In genomic region chr9:120868676-120869359, GRCh38 we compare ENCODE assay signal across 8 cellular contexts. TPM values are rescaled to one million over a fixed set of nuclear protein-coding genes. Genes with fewer than 3 reads are reported as not detected.
DNase-seq lines count a peak whose midpoint lies in the region; ATAC-seq and TF ChIP-seq lines count a peak whose summit lies in the region.

No MANE protein-coding gene starts in this region.

- no peaks in the 10 kb centered on the region for H3K4me1 ChIP-seq in parathyroid adenoma
- peaks cover 0 to 17% (median 12%) of the 10 kb centered on the region in 4 donors for H3K4me1 ChIP-seq in tibial artery

- no peaks in the 10 kb centered on the region for H3K27me3 ChIP-seq in parathyroid adenoma (ENCODE audit: control insufficient read depth, insufficient read depth, low read length)
- no peaks in the 10 kb centered on the region for H3K27me3 ChIP-seq in tibial artery

- no peaks in the 10 kb centered on the region for H3K9me3 ChIP-seq in parathyroid adenoma (ENCODE audit: control insufficient read depth, low read length)
- H3K9me3 ChIP-seq in tibial artery = no peaks in the 10 kb centered on the region

- H3K4me1 Mint-ChIP-seq in activated naive CD8-positive, alpha-beta T cell treated with anti-CD3 and anti-CD28 coated beads for 36 hours = peaks cover 48% of the 10 kb centered on the region

- H3K27ac ChIP-seq in parathyroid adenoma (peak overlapping the region; percentile 75), tibial artery (peak overlapping the region; percentile 81 to 87)

- H3K36me3 ChIP-seq in parathyroid adenoma (ENCODE audit: control insufficient read depth, insufficient read depth, low read length) (no peaks in the 10 kb centered on the region), tibial artery (peaks cover 7 to 51% (median 31%) of the 10 kb centered on the region in 3 donors)

- H3K4me3 Mint-ChIP-seq in activated naive CD8-positive, alpha-beta T cell treated with anti-CD3 and anti-CD28 coated beads for 36 hours = peak overlapping the region; percentile 85

- no peaks in the 10 kb centered on the region for H3K9me3 Mint-ChIP-seq in activated naive CD8-positive, alpha-beta T cell treated with anti-CD3 and anti-CD28 coated beads for 36 hours

- H3K4me2 ChIP-seq in parathyroid adenoma (ENCODE audit: low read length) = peak overlapping the region; percentile 82

- H2AFZ ChIP-seq in parathyroid adenoma = peak overlapping the region; percentile 97

- peak; percentile 92 for ATAC-seq in GM19463 (IDR thresholded peaks at IDR 0.05; ENCODE audit: unreplicated experiment)
- ATAC-seq in SK-N-SH treated with all-trans-retinoic acid at 6 μM for 48 hours = peak; percentile 56
- peak; percentile 96 for ATAC-seq in Right ventricle myocardium superior (ENCODE audit: poor library complexity)

- TF ChIP-seq CTCF in parathyroid adenoma (IDR thresholded peaks at IDR 0.05) (peak; percentile 34), tibial artery (IDR thresholded peaks at IDR 0.05) (peak in 1 of 2 experiments; percentile 38)

- peaks cover 67% of the 10 kb centered on the region for H3K36me3 Mint-ChIP-seq in activated naive CD8-positive, alpha-beta T cell treated with anti-CD3 and anti-CD28 coated beads for 36 hours

- peak overlapping the region; percentile 97 for H3K27ac Mint-ChIP-seq in activated naive CD8-positive, alpha-beta T cell treated with anti-CD3 and anti-CD28 coated beads for 36 hours

- intact Hi-C loops in Right ventricle myocardium superior (cut with DNase I) = no loop called here
- intact Hi-C loops in tibial artery (cut with DNase I; ENCODE audit: low total_unique reads) = loop anchor here (10.0 kb wide), 1 partner anchor 206 kb away; the partner anchor contains the start of gene CNTRL

- no peak overlapping the region for H3K9ac ChIP-seq in parathyroid adenoma

- H3K79me2 ChIP-seq in parathyroid adenoma = no peaks in the 10 kb centered on the region

- peak; percentile 14 for DNase-seq in COR-L47 (lab: John Stamatoyannopoulos, UW)
- peak; percentile 96 for DNase-seq in HPDE6-E6E7 (ENCODE audit: extremely low spot score)
- DNase-seq in activated naive CD8-positive, alpha-beta T cell treated with anti-CD3 and anti-CD28 coated beads for 36 hours = peak; percentile 97
- peak; percentile 96 for DNase-seq in Right ventricle myocardium superior
- peak; percentile 96 to 99 for DNase-seq in tibial artery

- H3K4me3 ChIP-seq in parathyroid adenoma (ENCODE audit: low read depth, low read length) (peak overlapping the region; percentile 62), tibial artery (peak overlapping the region; percentile 54 to 61)

- no peaks in the 10 kb centered on the region for H3K27me3 Mint-ChIP-seq in activated naive CD8-positive, alpha-beta T cell treated with anti-CD3 and anti-CD28 coated beads for 36 hours

TF ChIP-seq in SK-N-SH treated with all-trans-retinoic acid at 6 μM for 48 hours, 23 proteins besides CTCF, POLR2A, EP300 and RAD21:
- TF ChIP-seq TOX (CRISPR knock-in tag; IDR thresholded peaks at IDR 0.05; ENCODE audit: borderline replicate concordance) = no peak
- no peak for TF ChIP-seq ZFP30 (CRISPR knock-in tag; IDR thresholded peaks at IDR 0.05)
- no peak for TF ChIP-seq PPARA (CRISPR knock-in tag; IDR thresholded peaks at IDR 0.05; ENCODE audit: borderline replicate concordance)
- no peak for TF ChIP-seq TCF4 (CRISPR knock-in tag; IDR thresholded peaks at IDR 0.05; ENCODE audit: borderline replicate concordance)
- TF ChIP-seq SNAI2 (CRISPR knock-in tag; IDR thresholded peaks at IDR 0.05) = no peak
- TF ChIP-seq CREB5 (CRISPR knock-in tag; IDR thresholded peaks at IDR 0.05; ENCODE audit: low read depth) = no peak
- no peak for TF ChIP-seq ZFP3 (CRISPR knock-in tag; IDR thresholded peaks at IDR 0.05)
- no peak for TF ChIP-seq ZNF70 (CRISPR knock-in tag; IDR thresholded peaks at IDR 0.05)
- TF ChIP-seq TSHZ2 (CRISPR knock-in tag; IDR thresholded peaks at IDR 0.05) = no peak
- no peak for TF ChIP-seq OSR1 (CRISPR knock-in tag; IDR thresholded peaks at IDR 0.05)

RNA-seq across cellular contexts. Expression of gene PHF19, which starts 8.2 kb away (rescaled TPM):
- 100 to 1,000 TPM; 216 to 226 TPM for total RNA-seq in activated naive CD8-positive, alpha-beta T cell treated with anti-CD3 and anti-CD28 coated beads for 36 hours
- 11.9 TPM for total RNA-seq in Right ventricle myocardium superior

RNA-seq across cellular contexts. Expression of gene PSMD5, which starts 26.1 kb away (rescaled TPM):
- 10 to 100 TPM; 69.0 to 69.3 TPM for total RNA-seq in activated naive CD8-positive, alpha-beta T cell treated with anti-CD3 and anti-CD28 coated beads for 36 hours
- 14.3 TPM for total RNA-seq in Right ventricle myocardium superior

RNA-seq across cellular contexts. Expression of gene TRAF1, which starts 57.8 kb away (rescaled TPM):
- 100 to 1,000 TPM; 169 to 170 TPM for total RNA-seq in activated naive CD8-positive, alpha-beta T cell treated with anti-CD3 and anti-CD28 coated beads for 36 hours
- 2.2 TPM for total RNA-seq in Right ventricle myocardium superior

Comparison
In these comparisons a context has a peak if more than half of its experiments do, and no peak if none do; other contexts are left out.
1. Peak in every context shown above with its lines: DNase-seq, ATAC-seq, H3K4me3 ChIP-seq and H3K27ac ChIP-seq.
2. DNase-seq: peak in every context shown above with its lines; median percentile 98 in tibial artery; 97 in activated naive CD8-positive, alpha-beta T cell treated with anti-CD3 and anti-CD28 coated beads for 36 hours; 96 in HPDE6-E6E7; 96 in Right ventricle myocardium superior; 14 in COR-L47.
3. RNA of gene PHF19, which starts 8.2 kb away (total RNA-seq): 216 to 226 TPM in activated naive CD8-positive, alpha-beta T cell treated with anti-CD3 and anti-CD28 coated beads for 36 hours; 11.9 TPM in Right ventricle myocardium superior (single experiment); every median in the first group is over 10 times any median in the second.
4. RNA of gene TRAF1, which starts 57.8 kb away (total RNA-seq): 169 to 170 TPM in activated naive CD8-positive, alpha-beta T cell treated with anti-CD3 and anti-CD28 coated beads for 36 hours; 2.2 TPM in Right ventricle myocardium superior (single experiment); every median in the first group is over 10 times any median in the second.